9 cellular contexts compared by ENCODE assay signal in genomic region chr10:24894309-24894708, GRCh38. TPM values are rescaled to one million over a fixed set of nuclear protein-coding genes. Genes with fewer than 3 reads are reported as not detected.
DNase-seq lines count a peak whose midpoint lies in the region; ATAC-seq and TF ChIP-seq lines count a peak whose summit lies in the region.
"Had no signal": no experiment of that assay in that cellular context is flagged by ENCODE, and none has a peak within 500 bp of the region (broad histone marks: within the 10 kb centered on the region; RNA-seq: fewer than 3 reads in every experiment).

No MANE protein-coding gene starts in this region.

- POLR2A ChIA-PET in T-cell (lab: Charles Lee) = interaction anchor here (0.5 to 0.6 kb wide), 2 partner anchors 13 to 46 kb away, joined by 3 read pairs; no protein-coding TSS in a partner anchor

- no peaks in the 10 kb centered on the region for H3K9me3 ChIP-seq in smooth muscle cell (replicated peaks; ENCODE audit: low read depth)
- H3K9me3 ChIP-seq: ovary had no signal

- WGBS in smooth muscle cell (ENCODE audit: low lambda C conversion rate) = 51% methylated on average over 5 of the region's 5 CpGs

- CTCF ChIA-PET in T-cell (lab: Charles Lee) = interaction anchor here (0.5 to 1.2 kb wide), 8 partner anchors 10 to 251 kb away, joined by 3 to 8 read pairs (median 4); no protein-coding TSS in a partner anchor

- peak overlapping the region; percentile 52 to 74 (median 70) for H3K4me3 Mint-ChIP-seq in T-cell

- no peaks in the 10 kb centered on the region for H3K36me3 ChIP-seq in smooth muscle cell (ENCODE audit: low read depth)
- H3K36me3 ChIP-seq: ovary had no signal

- H3K4me1 ChIP-seq in smooth muscle cell (ENCODE audit: low read depth) = no peaks in the 10 kb centered on the region

- H4K20me1 ChIP-seq in smooth muscle cell (ENCODE audit: low read depth) = no peaks in the 10 kb centered on the region

- H3K36me3 Mint-ChIP-seq in T-cell = no peaks in the 10 kb centered on the region

- no peak overlapping the region for H3K27ac ChIP-seq in smooth muscle cell (ENCODE audit: low read depth)
- H3K27ac ChIP-seq: ovary had no signal

- no peak overlapping the region for H2AFZ ChIP-seq in smooth muscle cell (ENCODE audit: low read depth)

- H3K27ac Mint-ChIP-seq in T-cell = peak overlapping the region; percentile 94 to 99

- peaks cover 0 to 3% (median 0%) of the 10 kb centered on the region in 3 donors for H3K9me3 Mint-ChIP-seq in T-cell

- no peaks in the 10 kb centered on the region for H3K27me3 Mint-ChIP-seq in T-cell

- peak overlapping the region; percentile 29 for H3K4me2 ChIP-seq in smooth muscle cell

- TF ChIP-seq CTCF in smooth muscle cell (IDR thresholded peaks at IDR 0.05; ENCODE audit: borderline replicate concordance, insufficient read depth, poor library complexity, severe bottlenecking) = no peak

- no peaks in the 10 kb centered on the region for H3K27me3 ChIP-seq in smooth muscle cell (ENCODE audit: low read depth)
- H3K27me3 ChIP-seq: ovary had no signal

- H3K9ac ChIP-seq in smooth muscle cell (ENCODE audit: low read depth) = no peak overlapping the region

- no peaks in the 10 kb centered on the region for H3K79me2 ChIP-seq in smooth muscle cell (ENCODE audit: low read depth)

- peak in 3 of 4 experiments; percentile 21 to 53 (median 29) for ATAC-seq in T-cell (replicated peaks in 1 of 4)
- peak; percentile 36 for ATAC-seq in esophagus mucosa
- no peak for ATAC-seq in GM18858 (IDR thresholded peaks at IDR 0.05; ENCODE audit: unreplicated experiment)

- H3K4me1 Mint-ChIP-seq in T-cell = peaks cover 50 to 71% (median 64%) of the 10 kb centered on the region in 3 donors

- DNase-seq in GM04504 (ENCODE audit: low read depth) = peak; percentile 67
- no peak for DNase-seq in T-cell
- no peak for DNase-seq in smooth muscle cell (lab: John Stamatoyannopoulos, UW; ENCODE audit: unreplicated experiment)
- no peak for DNase-seq in activated gamma-delta T cell (lab: John Stamatoyannopoulos, UW)
- no peak for DNase-seq in putamen (ENCODE audit: low spot score)
- DNase-seq: NCI-H446, ovary had no signal

- no peak overlapping the region for H3K4me3 ChIP-seq in smooth muscle cell
- H3K4me3 ChIP-seq: ovary had no signal

- H3F3A ChIP-seq in smooth muscle cell (ENCODE audit: low read depth) = no peaks in the 10 kb centered on the region

RNA-seq across cellular contexts. Expression of gene PRTFDC1, which starts 58.1 kb away (rescaled TPM):
- total RNA-seq in T-cell (1 to 10 TPM in 1 of 5 donors, under 1 TPM in 4; 0.43 to 1.5 (median 0.76) TPM), esophagus mucosa (2.1 TPM), smooth muscle cell (11.9 and 18.0 TPM in 2 replicates)
- 9.2 and 10.2 TPM in 2 replicates for polyA plus RNA-seq in smooth muscle cell
